1 cellular context compared by ENCODE assay signal in the genomic region with DNA sequence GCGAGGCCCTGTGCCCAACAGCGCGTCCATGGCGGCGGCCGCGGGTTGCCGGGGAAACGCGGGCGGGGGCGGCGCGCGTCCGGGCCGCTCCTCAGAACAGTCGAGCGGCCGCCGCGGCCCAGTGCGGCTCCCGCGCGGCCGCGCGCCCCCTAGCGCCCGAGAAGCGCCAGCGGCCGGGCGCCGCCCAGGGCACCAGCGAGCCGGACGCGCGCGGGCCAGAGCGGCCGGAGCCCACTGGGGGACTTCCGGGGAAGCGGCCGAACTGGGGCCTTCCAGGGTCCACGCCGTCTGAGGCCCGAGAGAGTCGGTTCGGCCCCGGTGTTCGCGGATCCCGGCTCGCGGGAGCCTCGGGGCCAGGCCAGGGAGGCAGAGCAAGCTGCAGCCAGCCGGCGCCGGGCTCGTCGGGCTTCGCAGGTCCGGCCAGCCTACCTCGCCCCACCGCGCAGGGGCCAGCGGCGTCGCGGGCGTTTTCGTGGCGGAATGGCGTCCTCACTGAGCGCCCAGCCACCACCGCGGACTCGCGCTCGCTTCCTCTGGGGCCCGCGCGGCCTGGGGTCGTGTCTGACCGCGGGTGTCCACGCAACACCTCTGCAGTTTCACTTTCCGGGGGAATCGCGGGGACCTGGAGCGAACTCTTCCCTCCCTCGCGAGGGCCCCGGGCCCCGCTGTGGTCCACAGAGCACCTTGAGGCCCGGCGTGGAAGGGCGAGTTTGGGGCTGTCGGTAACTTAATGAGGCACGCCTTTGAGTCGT.
TF ChIP-seq lines count a peak whose summit lies in the region.

DENND6B (minus strand) TSS at position 54 of the 752 bp plus-strand sequence; CDS start at position 30, 24 bp downstream.

TF ChIP-seq in HepG2, 621 proteins besides CTCF, POLR2A, EP300 and RAD21 (continued from another document):
- TF ChIP-seq HNF1A (IDR thresholded peaks at IDR 0.05; ENCODE audit: low read depth) (no peak), HNF1A (CRISPR knock-in tag; IDR thresholded peaks at IDR 0.05; ENCODE audit: borderline replicate concordance) (no peak), ZNF574 (CRISPR knock-in tag; IDR thresholded peaks at IDR 0.05) (peak; percentile 99), ATF7-NPFF (CRISPR knock-in tag; IDR thresholded peaks at IDR 0.05; ENCODE audit: low read depth) (peak; percentile 44; the same call in 1 of the 2 replicates)
- TF ChIP-seq, protein P1, sequence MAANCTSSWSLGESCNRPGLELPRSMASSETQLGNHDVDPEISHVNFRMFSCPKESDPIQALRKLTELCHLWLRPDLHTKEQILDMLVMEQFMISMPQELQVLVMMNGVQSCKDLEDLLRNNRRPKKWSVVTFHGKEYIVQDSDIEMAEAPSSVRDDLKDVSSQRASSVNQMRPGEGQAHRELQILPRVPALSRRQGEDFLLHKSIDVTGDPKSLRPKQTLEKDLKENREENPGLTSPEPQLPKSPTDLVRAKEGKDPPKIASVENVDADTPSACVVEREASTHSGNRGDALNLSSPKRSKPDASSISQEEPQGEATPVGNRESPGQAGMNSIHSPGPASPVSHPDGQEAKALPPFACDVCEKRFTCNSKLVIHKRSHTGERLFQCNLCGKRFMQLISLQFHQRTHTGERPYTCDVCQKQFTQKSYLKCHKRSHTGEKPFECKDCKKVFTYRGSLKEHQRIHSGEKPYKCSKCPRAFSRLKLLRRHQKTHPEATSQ (CRISPR knock-in tag; IDR thresholded peaks at IDR 0.05; ENCODE audit: borderline replicate concordance) = no peak
TF ChIP-seq in HepG2: peak in this region for 246.
